In the genomic region with DNA sequence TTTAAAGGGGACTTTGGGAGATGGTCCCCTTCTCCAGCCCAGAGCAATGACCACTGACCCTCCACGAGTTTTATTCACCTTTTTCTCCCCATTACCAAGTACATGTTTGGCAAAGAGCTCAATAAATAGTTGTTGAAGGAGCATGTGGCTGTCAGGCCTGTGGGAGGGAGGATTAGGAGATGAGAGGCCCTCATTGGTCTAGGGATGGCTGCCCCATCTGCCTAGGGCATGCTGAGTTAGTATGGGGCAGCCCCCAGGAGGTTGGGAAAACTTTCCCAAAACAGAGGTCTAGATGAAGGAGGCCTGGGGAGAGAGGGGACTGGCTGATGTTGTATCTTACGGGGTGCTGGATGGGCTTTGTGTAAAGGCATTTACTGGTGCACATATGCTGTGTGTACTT, we compare ENCODE assay signal across 19 cellular contexts. TPM values are rescaled to one million over a fixed set of nuclear protein-coding genes. Genes with fewer than 3 reads are reported as not detected.
A peak's percentile ranks its signal among the peaks of the same experiment; 100 is the strongest.
DNase-seq lines count a peak whose midpoint lies in the region; ATAC-seq and TF ChIP-seq lines count a peak whose summit lies in the region.
"Had no signal": no experiment of that assay in that cellular context is flagged by ENCODE, and none has a peak within 500 bp of the region (broad histone marks: within the 10 kb centered on the region; RNA-seq: fewer than 3 reads in every experiment).

No MANE protein-coding gene starts in this region.

- no peak overlapping the region for H3K4me3 ChIP-seq in neutrophil (ENCODE audit: low read depth in 1 of 2, low read length in 1 of 2)
- H3K4me3 ChIP-seq in esophagus squamous epithelium: no peak overlapping the region
- H3K4me3 ChIP-seq: A549 had no signal

- H3K9me3 ChIP-seq in T-helper 17 cell (ENCODE audit: control insufficient read depth, low read length, poor library complexity, severe bottlenecking) (no peaks in the 10 kb centered on the region), neutrophil (no peaks in the 10 kb centered on the region), esophagus squamous epithelium (no peaks in the 10 kb centered on the region)
- H3K9me3 ChIP-seq: A549 had no signal

- H3K27me3 Mint-ChIP-seq in natural killer cell (ENCODE audit: low read depth in 2 of 2) (no peaks in the 10 kb centered on the region), T-helper 17 cell (no peaks in the 10 kb centered on the region)
- no peaks in the 10 kb centered on the region for H3K27me3 Mint-ChIP-seq in natural killer cell treated with Interleukin-12 subunit alpha and Interleukin-12 subunit beta and Interleukin-15 and Interleukin-18, amount 100 ng/mL, for 72 hours

- H3K4me3 Mint-ChIP-seq in natural killer cell (peak overlapping the region; percentile 40), T-helper 17 cell (no peak overlapping the region)
- H3K4me3 Mint-ChIP-seq in natural killer cell treated with Interleukin-12 subunit alpha and Interleukin-12 subunit beta and Interleukin-15 and Interleukin-18, amount 100 ng/mL, for 72 hours: no peak overlapping the region

- no peaks in the 10 kb centered on the region for H3K36me3 ChIP-seq in neutrophil
- peaks cover 0 to 34% (median 0%) of the 10 kb centered on the region in 3 donors for H3K36me3 ChIP-seq in esophagus squamous epithelium

- H3K4me1 Mint-ChIP-seq in natural killer cell (peaks cover 16 to 49% of the 10 kb centered on the region in 2 donors), T-helper 17 cell (peaks cover 15% of the 10 kb centered on the region)
- H3K4me1 Mint-ChIP-seq in natural killer cell treated with Interleukin-12 subunit alpha and Interleukin-12 subunit beta and Interleukin-15 and Interleukin-18, amount 100 ng/mL, for 72 hours (ENCODE audit: low read depth in 2 of 2): peaks cover 8 to 52% of the 10 kb centered on the region in 2 donors

- no peaks in the 10 kb centered on the region for H3K9me3 Mint-ChIP-seq in natural killer cell
- no peaks in the 10 kb centered on the region for H3K9me3 Mint-ChIP-seq in natural killer cell treated with Interleukin-12 subunit alpha and Interleukin-12 subunit beta and Interleukin-15 and Interleukin-18, amount 100 ng/mL, for 72 hours

- H3K36me3 Mint-ChIP-seq in natural killer cell: no peaks in the 10 kb centered on the region
- no peaks in the 10 kb centered on the region for H3K36me3 Mint-ChIP-seq in natural killer cell treated with Interleukin-12 subunit alpha and Interleukin-12 subunit beta and Interleukin-15 and Interleukin-18, amount 100 ng/mL, for 72 hours
- no peaks in the 10 kb centered on the region for H3K36me3 Mint-ChIP-seq in T-helper 17 cell (ENCODE audit: low read depth)

- H3K27me3 ChIP-seq in neutrophil (no peaks in the 10 kb centered on the region), esophagus squamous epithelium (no peaks in the 10 kb centered on the region)

- WGBS in esophagus squamous epithelium, 2 donors: 50 to 69% methylated on average over 2 of the region's 2 CpGs

- H3K27ac ChIP-seq in neutrophil (peak overlapping the region; percentile 13), esophagus squamous epithelium (no peak overlapping the region)
- H3K27ac ChIP-seq: A549 had no signal

- H3K27ac Mint-ChIP-seq in natural killer cell (peak overlapping the region; percentile 31 to 89), T-helper 17 cell (peak overlapping the region; percentile 70)
- no peak overlapping the region for H3K27ac Mint-ChIP-seq in natural killer cell treated with Interleukin-12 subunit alpha and Interleukin-12 subunit beta and Interleukin-15 and Interleukin-18, amount 100 ng/mL, for 72 hours

- DNase-seq in natural killer cell: no peak
- no peak for DNase-seq in natural killer cell treated with Interleukin-12 subunit alpha and Interleukin-12 subunit beta and Interleukin-15 and Interleukin-18, amount 100 ng/mL, for 72 hours (ENCODE audit: low spot score)
- no peak for DNase-seq in T-helper 17 cell
- no peak for DNase-seq in NCI-H1436 (lab: John Stamatoyannopoulos, UW)
- no peak for DNase-seq in esophagus squamous epithelium (lab: John Stamatoyannopoulos, UW)
- DNase-seq: C1 segment of cervical spinal cord, H9, Kasumi-1, MM.1S, NCI-H1092 treated with DMSO at 0.1 percent for 48 hours, NCI-H1694, NCI-H2081 treated with DMSO at 0.1 percent for 48 hours, NCI-H774, SW 1271 had no signal

- TF ChIP-seq POLR2A in esophagus squamous epithelium (IDR thresholded peaks at IDR 0.05): no peak

- intact Hi-C loops in natural killer cell (cut with micrococcal nuclease) (no loop called here), esophagus squamous epithelium (cut with DNase I) (no loop called here)

- H3K4me1 ChIP-seq in neutrophil (ENCODE audit: control insufficient read depth in 1 of 2, insufficient read depth in 1 of 2, low read depth in 1 of 2, low read length in 1 of 2): peaks cover 38 to 40% of the 10 kb centered on the region in 2 experiments
- peaks cover 10 to 26% (median 12%) of the 10 kb centered on the region in 3 donors for H3K4me1 ChIP-seq in esophagus squamous epithelium

- TF ChIP-seq CTCF in natural killer cell (IDR thresholded peaks at IDR 0.05): no peak
- no peak for TF ChIP-seq CTCF in neutrophil (IDR thresholded peaks at IDR 0.05)
- TF ChIP-seq CTCF in esophagus squamous epithelium (IDR thresholded peaks at IDR 0.05): no peak

- no peak for ATAC-seq in natural killer cell
- no peak for ATAC-seq in natural killer cell treated with Interleukin-12 subunit alpha and Interleukin-12 subunit beta and Interleukin-15 and Interleukin-18, amount 100 ng/mL, for 72 hours
- ATAC-seq in T-helper 17 cell: no peak
- no peak for ATAC-seq in HG02884 (IDR thresholded peaks at IDR 0.05; ENCODE audit: unreplicated experiment)
- ATAC-seq: A549, Panc1, Right ventricle myocardium inferior had no signal

RNA-seq across cellular contexts. Expression of gene MAFF, which starts 10.6 kb away (rescaled TPM):
- 100 to 1,000 TPM; 168 to 215 (median 187) TPM for total RNA-seq in natural killer cell
- total RNA-seq in natural killer cell treated with Interleukin-12 subunit alpha and Interleukin-12 subunit beta and Interleukin-15 and Interleukin-18, amount 100 ng/mL, for 72 hours: 10 to 100 TPM; 19.7 to 43.0 TPM
- total RNA-seq in T-helper 17 cell: 10 to 100 TPM; 44.4 to 80.2 TPM
- 10 to 100 TPM; 19.4 to 51.6 (median 40.5) TPM for total RNA-seq in esophagus squamous epithelium

RNA-seq across cellular contexts. Expression of gene PLA2G6, which starts 30.8 kb away (rescaled TPM):
- total RNA-seq in natural killer cell (100 to 1,000 TPM; 137 to 167 (median 145) TPM), T-helper 17 cell (10 to 100 TPM; 72.2 to 91.4 TPM), esophagus squamous epithelium (10 to 100 TPM; 12.9 to 24.2 (median 14.2) TPM)
- total RNA-seq in natural killer cell treated with Interleukin-12 subunit alpha and Interleukin-12 subunit beta and Interleukin-15 and Interleukin-18, amount 100 ng/mL, for 72 hours: 10 to 100 TPM; 24.5 to 40.1 TPM

Comparison
In these comparisons a context has a peak if more than half of its experiments do, and no peak if none do; other contexts are left out.
1. H3K27ac Mint-ChIP-seq: peak in natural killer cell (2 of 2) and T-helper 17 cell (single experiment); none in natural killer cell treated with Interleukin-12 subunit alpha and Interleukin-12 subunit beta and Interleukin-15 and Interleukin-18, amount 100 ng/mL, for 72 hours (0 of 2).